8 cellular contexts compared by ENCODE assay signal in the genomic region with DNA sequence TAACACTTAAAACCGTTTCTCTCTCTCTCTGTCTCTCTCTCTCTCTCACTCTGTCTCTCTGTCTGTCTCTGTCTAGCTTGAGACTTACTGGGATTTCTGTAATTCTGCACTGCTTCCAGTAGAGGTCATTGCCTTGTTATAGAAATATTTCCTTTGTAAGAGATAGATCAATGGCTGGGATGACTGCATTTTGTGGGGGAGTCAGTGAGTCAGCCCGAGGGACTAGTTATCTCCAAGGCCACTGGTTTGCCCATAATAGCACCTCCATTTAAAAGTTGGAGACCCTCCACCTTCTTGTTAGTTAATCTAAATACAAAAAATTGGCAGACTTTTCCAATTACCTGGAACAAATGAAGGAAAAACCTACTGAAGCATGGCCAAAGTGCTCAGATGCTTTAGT.
DNase-seq lines count a peak whose midpoint lies in the region; ATAC-seq and TF ChIP-seq lines count a peak whose summit lies in the region.

No MANE protein-coding gene starts in this region.

- no peak overlapping the region for H3K4me3 Mint-ChIP-seq in CD4-positive, alpha-beta memory T cell

- CTCF ChIA-PET in CD4-positive, alpha-beta memory T cell (lab: Charles Lee; ENCODE audit: partially characterized antibody) = interaction anchor here (0.7 kb wide), 1 partner anchor 890 kb away, joined by 3 read pairs; no protein-coding TSS in a partner anchor

- H3K9me2 ChIP-seq in DOHH2 (replicated peaks; ENCODE audit: control insufficient read depth, low read length) (no peaks in the 10 kb centered on the region), hepatocyte (replicated peaks; ENCODE audit: insufficient read depth) (no peaks in the 10 kb centered on the region)

- intact Hi-C loops in CD4-positive, alpha-beta memory T cell (cut with micrococcal nuclease) = no loop called here

- no peaks in the 10 kb centered on the region for H3K27me3 ChIP-seq in DOHH2 (ENCODE audit: control insufficient read depth, low read length)
- H3K27me3 ChIP-seq in hepatocyte = no peaks in the 10 kb centered on the region
- no peaks in the 10 kb centered on the region for H3K27me3 ChIP-seq in CD4-positive, alpha-beta memory T cell (ENCODE audit: insufficient read depth, low read length)

- H3K27me3 Mint-ChIP-seq in CD4-positive, alpha-beta memory T cell = no peaks in the 10 kb centered on the region

- H3K4me3 ChIP-seq in DOHH2 (ENCODE audit: low read length) (no peak overlapping the region), hepatocyte (no peak overlapping the region)
- no peak overlapping the region for H3K4me3 ChIP-seq in CD4-positive, alpha-beta memory T cell (ENCODE audit: low read length in 2 of 2)

- WGBS in hepatocyte (ENCODE audit: low lambda C conversion rate, missing lambda C conversion rate) = 37% methylated on average over 2 of the region's 2 CpGs

- TF ChIP-seq CTCF in DOHH2 (IDR thresholded peaks at IDR 0.05; ENCODE audit: low read depth, low read length, poor library complexity, severe bottlenecking) (peak; percentile 47), hepatocyte (IDR thresholded peaks at IDR 0.05; ENCODE audit: poor library complexity) (peak; percentile 58)

- H3K4me2 ChIP-seq in DOHH2 (ENCODE audit: low read length) (no peak overlapping the region), hepatocyte (no peak overlapping the region)

- no peaks in the 10 kb centered on the region for H3K79me2 ChIP-seq in DOHH2 (ENCODE audit: control insufficient read depth, low read length)
- H3K79me2 ChIP-seq in hepatocyte = no peaks in the 10 kb centered on the region

- H3K27ac ChIP-seq in DOHH2 (ENCODE audit: low read depth, low read length) = no peak overlapping the region
- no peak overlapping the region for H3K27ac ChIP-seq in hepatocyte
- no peak overlapping the region for H3K27ac ChIP-seq in CD4-positive, alpha-beta memory T cell (ENCODE audit: low read depth, low read length)

- no peaks in the 10 kb centered on the region for H3K9me3 ChIP-seq in DOHH2 (ENCODE audit: control insufficient read depth, insufficient read depth, low read length)
- H3K9me3 ChIP-seq in hepatocyte (ENCODE audit: low read depth) = no peaks in the 10 kb centered on the region
- H3K9me3 ChIP-seq in CD4-positive, alpha-beta memory T cell (ENCODE audit: control insufficient read depth in 1 of 2, low read length in 2 of 2) = no peaks in the 10 kb centered on the region

- POLR2A ChIA-PET in CD4-positive, alpha-beta memory T cell (lab: Charles Lee; ENCODE audit: partially characterized antibody) = no interaction called here

- no peaks in the 10 kb centered on the region for H3F3A ChIP-seq in DOHH2 (ENCODE audit: control insufficient read depth, insufficient read depth)

- no peak overlapping the region for H3K27ac Mint-ChIP-seq in CD4-positive, alpha-beta memory T cell

- no peaks in the 10 kb centered on the region for H3K36me3 Mint-ChIP-seq in CD4-positive, alpha-beta memory T cell

- ATAC-seq in GM19397 (IDR thresholded peaks at IDR 0.05; ENCODE audit: unreplicated experiment) (peak; percentile 77), HG03378 (IDR thresholded peaks at IDR 0.05; ENCODE audit: unreplicated experiment) (peak; percentile 88)

- no peak overlapping the region for H2AFZ ChIP-seq in hepatocyte

- no peaks in the 10 kb centered on the region for H3K4me1 ChIP-seq in DOHH2 (ENCODE audit: control insufficient read depth, low read length)
- H3K4me1 ChIP-seq in hepatocyte (ENCODE audit: insufficient read depth) = no peaks in the 10 kb centered on the region
- H3K4me1 ChIP-seq in CD4-positive, alpha-beta memory T cell (ENCODE audit: insufficient read depth, low read length) = no peaks in the 10 kb centered on the region

- H3K36me3 ChIP-seq in DOHH2 (ENCODE audit: control insufficient read depth, low read length) (no peaks in the 10 kb centered on the region), hepatocyte (replicated peaks; ENCODE audit: insufficient read depth, low read depth) (no peaks in the 10 kb centered on the region)
- no peaks in the 10 kb centered on the region for H3K36me3 ChIP-seq in CD4-positive, alpha-beta memory T cell (ENCODE audit: insufficient read depth, low read length)

- DNase-seq in SK-N-DZ (ENCODE audit: low spot score) (peak; percentile 28), hepatocyte (ENCODE audit: low spot score) (peak; percentile 42), NCI-H2227 treated with DMSO at 0.1 percent for 48 hours (lab: John Stamatoyannopoulos, UW) (no peak), T-helper 1 cell (no peak)
- DNase-seq in CD4-positive, alpha-beta memory T cell = no peak

- H3K9me3 Mint-ChIP-seq in CD4-positive, alpha-beta memory T cell = peaks cover 0 to 9% (median 0%) of the 10 kb centered on the region in 8 donors

- H4K20me1 ChIP-seq in DOHH2 (ENCODE audit: control insufficient read depth, insufficient read depth, low read depth, low read length) (no peaks in the 10 kb centered on the region), hepatocyte (ENCODE audit: insufficient read depth, poor library complexity, severe bottlenecking) (no peaks in the 10 kb centered on the region)

- no peaks in the 10 kb centered on the region for H3K4me1 Mint-ChIP-seq in CD4-positive, alpha-beta memory T cell

Comparison
In these comparisons a context has a peak if more than half of its experiments do, and no peak if none do; other contexts are left out.
1. DNase-seq: peak in SK-N-DZ (single experiment) and hepatocyte (single experiment); none in NCI-H2227 treated with DMSO at 0.1 percent for 48 hours (single experiment), CD4-positive, alpha-beta memory T cell (0 of 5) and T-helper 1 cell (0 of 5).